In genomic region chr15:89893696-89894450, GRCh38 we compare ENCODE assay signal across 8 cellular contexts. TPM values are rescaled to one million over a fixed set of nuclear protein-coding genes. Genes with fewer than 3 reads are reported as not detected.
DNase-seq lines count a peak whose midpoint lies in the region; ATAC-seq and TF ChIP-seq lines count a peak whose summit lies in the region.

AP3S2 (minus strand) TSS chr15:89893994; CDS start chr15:89893949, 45 bp downstream.

- H4K20me1 ChIP-seq in PC-3 (ENCODE audit: low read length), result no peaks in the 10 kb centered on the region

- no peak for TF ChIP-seq CTCF in PC-3 (conservative IDR thresholded peaks at IDR 0.05; ENCODE audit: low read depth, low read length)

- BruUV-seq in PC-3 (replicated peaks; lab: Mats Ljungman, UMichigan), result no TSS peak

- intact Hi-C loops in PC-3 (cut with micrococcal nuclease), result loop anchor here (10.0 kb wide), 1 partner anchor 111 kb away; the partner anchor contains the start of gene ZNF710

- peak within 1 kb of the TSS; percentile 93 for H3K9ac ChIP-seq in PC-3 (ENCODE audit: low read length)
- peak within 1 kb of the TSS; percentile 94 for H3K9ac ChIP-seq in muscle layer of colon (ENCODE audit: low read length)

- POLR2A ChIA-PET in PC-3 (lab: Charles Lee; ENCODE audit: unreplicated experiment), result interaction anchor here (0.9 kb wide), 1 partner anchor 111 kb away, joined by 4 read pairs; no protein-coding TSS in a partner anchor

- 0 to 1% methylated on average over 62 of the region's 62 CpGs for WGBS in esophagus, 2 donors

- peaks cover 41% of the 10 kb centered on the region for H3K79me2 ChIP-seq in PC-3 (ENCODE audit: low read length)

- H3K9me3 ChIP-seq in PC-3 (ENCODE audit: low read length) (no peaks in the 10 kb centered on the region), esophagus (ENCODE audit: control insufficient read depth in 2 of 2, insufficient read depth in 1 of 2, low read depth in 1 of 2, low read length in 1 of 2) (no peaks in the 10 kb centered on the region), muscle layer of colon (ENCODE audit: low read length) (no peaks in the 10 kb centered on the region)

- H3K27me3 ChIP-seq in PC-3 (ENCODE audit: low read length) (no peaks in the 10 kb centered on the region), esophagus (ENCODE audit: control insufficient read depth in 1 of 2, insufficient read depth in 2 of 2, low read length in 2 of 2) (no peaks in the 10 kb centered on the region), muscle layer of colon (ENCODE audit: control insufficient read depth in 1 of 2, insufficient read depth in 2 of 2, low read length in 2 of 2) (no peaks in the 10 kb centered on the region)

- H3K4me3 ChIP-seq in PC-3 (ENCODE audit: low read length) (peak within 1 kb of the TSS; percentile 81), esophagus (ENCODE audit: low read depth in 1 of 2, low read length in 2 of 2) (peak within 1 kb of the TSS; percentile 73 to 78), muscle layer of colon (ENCODE audit: low read depth in 1 of 2, low read length in 2 of 2) (peak within 1 kb of the TSS; percentile 69 to 87)

- H3K4me1 ChIP-seq in PC-3 (ENCODE audit: insufficient read depth, low read length) (peaks cover 14% of the 10 kb centered on the region), esophagus (ENCODE audit: control insufficient read depth in 2 of 2, insufficient read depth in 2 of 2, low read length in 1 of 2) (no peaks in the 10 kb centered on the region), muscle layer of colon (ENCODE audit: insufficient read depth, low read length) (no peaks in the 10 kb centered on the region)

- peak within 1 kb of the TSS; percentile 95 for H2AFZ ChIP-seq in PC-3 (ENCODE audit: low read length)

- ATAC-seq in GM21515 (IDR thresholded peaks at IDR 0.05; ENCODE audit: unreplicated experiment) (peak; percentile 86), PC-3 (peak; percentile 88)

- DNase-seq in DMS 273 (lab: John Stamatoyannopoulos, UW; ENCODE audit: unreplicated experiment) (peak; percentile 94), HuH-7 (ENCODE audit: low spot score) (peak; percentile 85), PC-3 (peak; percentile 96)
- DNase-seq in activated T-cell treated with anti-CD3 and anti-CD28 coated beads, Interleukin-2, amount 50 U/mL, for 1 hour, result peak; percentile 88
- DNase-seq in stimulated activated CD8-positive, alpha-beta memory T cell treated with anti-CD3 and anti-CD28 coated beads, Interleukin-7, amount 100 ng/mL, for 24 hours (ENCODE audit: low read depth), result peak; percentile 79

- peaks cover 8% of the 10 kb centered on the region for H3F3A ChIP-seq in PC-3 (ENCODE audit: low read length, unreplicated experiment)

- H3K27ac ChIP-seq in PC-3 (ENCODE audit: low read length), result peak within 1 kb of the TSS; percentile 96
- H3K27ac ChIP-seq in esophagus (ENCODE audit: low read depth in 2 of 2, low read length in 1 of 2), result peak within 1 kb of the TSS; percentile 97 to 98
- H3K27ac ChIP-seq in muscle layer of colon (ENCODE audit: low read depth, low read length), result peak within 1 kb of the TSS; percentile 84

- peak within 1 kb of the TSS; percentile 92 for H3K4me2 ChIP-seq in PC-3 (ENCODE audit: low read length)

- CTCF ChIA-PET in PC-3 (lab: Charles Lee), result interaction anchor here (0.5 to 0.6 kb wide), 4 partner anchors 19 to 514 kb away, joined by 3 to 11 read pairs (median 4); no protein-coding TSS in a partner anchor

- H3K36me3 ChIP-seq in PC-3 (ENCODE audit: low read depth, low read length), result no peaks in the 10 kb centered on the region
- peaks cover 0 to under 1% of the 10 kb centered on the region in 2 donors for H3K36me3 ChIP-seq in esophagus (ENCODE audit: control insufficient read depth in 2 of 2, insufficient read depth in 2 of 2, low read length in 1 of 2)
- peaks cover 1% of the 10 kb centered on the region for H3K36me3 ChIP-seq in muscle layer of colon (ENCODE audit: insufficient read depth, low read length)

- no peaks in the 10 kb centered on the region for H3K9me2 ChIP-seq in PC-3 (replicated peaks; ENCODE audit: low read length)

RNA-seq across cellular contexts. Expression of gene AP3S2, which starts in this region (rescaled TPM):
- 18.8 and 19.4 TPM in 2 replicates for total RNA-seq in PC-3 (2014; rRNA removed)
- polyA plus RNA-seq in esophagus, result 10 to 100 TPM in 1 of 2 donors, 1 to 10 TPM in 1; 6.0 to 11.6 TPM

Comparison
In these comparisons a context has a peak if more than half of its experiments do, and no peak if none do; other contexts are left out.
1. Peak in every context shown above with its lines: DNase-seq, ATAC-seq, H3K4me3 ChIP-seq and H3K27ac ChIP-seq.